In genomic region chr18:5296706-5297320, GRCh38 we compare ENCODE assay signal across 8 cellular contexts. TPM values are rescaled to one million over a fixed set of nuclear protein-coding genes. Genes with fewer than 3 reads are reported as not detected.
DNase-seq lines count a peak whose midpoint lies in the region; ATAC-seq and TF ChIP-seq lines count a peak whose summit lies in the region.

No MANE protein-coding gene starts in this region.

- in situ Hi-C loops in astrocyte of the cerebellum (cut with HindIII; ENCODE audit: low sequenced_read_pairs): loop anchor here (5.0 kb wide), 1 partner anchor 60 kb away; no protein-coding TSS in a partner anchor

- no peaks in the 10 kb centered on the region for H3K36me3 ChIP-seq in aorta (ENCODE audit: control insufficient read depth in 1 of 2, insufficient read depth in 2 of 2, low read length in 1 of 2)

- H3K9me3 ChIP-seq in aorta (ENCODE audit: control insufficient read depth, low read length): no peaks in the 10 kb centered on the region

- no peaks in the 10 kb centered on the region for H3K4me1 ChIP-seq in aorta (ENCODE audit: control insufficient read depth in 1 of 2, insufficient read depth in 2 of 2, low read length in 2 of 2)

- TF ChIP-seq CTCF in GM10248 (IDR thresholded peaks at IDR 0.05; ENCODE audit: control extremely low read depth, extremely low read depth, low read depth, missing control alignments) (no peak), astrocyte of the cerebellum (IDR thresholded peaks at IDR 0.05; ENCODE audit: low read depth, low read length, missing control alignments) (no peak)

- POLR2A ChIA-PET in GM10248 (lab: Yijun Ruan, JAX): interaction anchor here (0.8 kb wide), 1 partner anchor 59 kb away, joined by 4 read pairs; no protein-coding TSS in a partner anchor

- H3K27me3 ChIP-seq in aorta (ENCODE audit: control insufficient read depth in 1 of 2, insufficient read depth in 2 of 2, low read length in 1 of 2): no peaks in the 10 kb centered on the region

- DNase-seq in GM10248 (ENCODE audit: extremely low spot score) (peak; percentile 44), NCI-H1105 (lab: John Stamatoyannopoulos, UW) (peak; percentile 75), T follicular helper cell (ENCODE audit: low read depth) (peak; percentile 53), astrocyte of the cerebellum (ENCODE audit: low read depth) (peak; percentile 52), hepatic stellate cell (ENCODE audit: low spot score) (peak; percentile 79), pulmonary artery endothelial cell (ENCODE audit: low read depth, low spot score) (peak; percentile 64), aorta (peak; percentile 93 to 94)

- H3K27ac ChIP-seq in aorta (ENCODE audit: low read depth in 1 of 2, low read length in 2 of 2): peak overlapping the region; percentile 53 to 84

- ATAC-seq in HG02678 (IDR thresholded peaks at IDR 0.05; ENCODE audit: unreplicated experiment) (peak; percentile 8), aorta (ENCODE audit: low FRiP score) (peak; percentile 79)

- intact Hi-C loops in aorta (cut with DNase I): loop anchor here (1.0 to 2.0 kb wide), 2 partner anchors 58 to 59 kb away; no protein-coding TSS in a partner anchor

- CTCF ChIA-PET in GM10248 (lab: Yijun Ruan, JAX): interaction anchor here (1.2 to 2.3 kb wide), 2 partner anchors 59 to 61 kb away, joined by 3 to 9 read pairs; no protein-coding TSS in a partner anchor

- WGBS in aorta, 2 donors: 4% methylated on average over 35 to 36 of the region's 36 CpGs

- H3K4me3 ChIP-seq in astrocyte of the cerebellum (ENCODE audit: low read depth, low read length) (peak overlapping the region; percentile 58), aorta (ENCODE audit: low read length in 2 of 2) (peak overlapping the region; percentile 62 to 74)

RNA-seq across cellular contexts. Expression of gene ZBTB14, which starts 1.3 kb away (rescaled TPM):
- total RNA-seq in pulmonary artery endothelial cell (12.0 and 12.6 TPM in 2 replicates), aorta (10 to 100 TPM in 1 of 2 donors, 1 to 10 TPM in 1; 9.8 to 13.9 TPM)
- 10 to 100 TPM in 1 of 2 donors, 1 to 10 TPM in 1; 9.9 to 11.8 TPM for polyA plus RNA-seq in aorta

Comparison
In these comparisons a context has a peak if more than half of its experiments do, and no peak if none do; other contexts are left out.
1. Peak in every context shown above with its lines: DNase-seq, ATAC-seq, H3K4me3 ChIP-seq and H3K27ac ChIP-seq.